10 cellular contexts compared by ENCODE assay signal in genomic region chr14:30994681-30995620, GRCh38. TPM values are rescaled to one million over a fixed set of nuclear protein-coding genes. Genes with fewer than 3 reads are reported as not detected.
DNase-seq lines count a peak whose midpoint lies in the region; ATAC-seq and TF ChIP-seq lines count a peak whose summit lies in the region.
"Had no signal": no experiment of that assay in that cellular context is flagged by ENCODE, and none has a peak within 500 bp of the region (broad histone marks: within the 10 kb centered on the region; RNA-seq: fewer than 3 reads in every experiment).

No MANE protein-coding gene starts in this region.

- peaks cover 0 to 16% (median 5%) of the 10 kb centered on the region in 6 donors for H3K9me3 Mint-ChIP-seq in immature natural killer cell

- H4K5ac ChIP-seq in mesendoderm (ENCODE audit: low read length): no peak overlapping the region

- H2BK5ac ChIP-seq in mesendoderm (ENCODE audit: low read length): no peak overlapping the region

- H3K79me2 ChIP-seq in mesendoderm (ENCODE audit: control insufficient read depth, insufficient read depth, low read length): peaks cover 71% of the 10 kb centered on the region

- peaks cover 0 to 1% (median 0%) of the 10 kb centered on the region in 3 donors for H3K27me3 Mint-ChIP-seq in immature natural killer cell (ENCODE audit: low read depth in 3 of 3)

- intact Hi-C loops in Panc1 (cut with micrococcal nuclease; ENCODE audit: unreplicated experiment): no loop called here

- POLR2A ChIA-PET in Panc1 (lab: Charles Lee): no interaction called here

- no peak overlapping the region for H4K8ac ChIP-seq in mesendoderm (ENCODE audit: low read depth, low read length)

- H3K4me3 ChIP-seq in Panc1 (ENCODE audit: low read depth in 2 of 2, low read length in 2 of 2) (no peak overlapping the region), mesendoderm (ENCODE audit: low read length) (no peak overlapping the region)

- no CpG with 5 or more reads among the region's 4 CpGs for WGBS in mesendoderm (ENCODE audit: extremely low coverage, insufficient coverage, low lambda C conversion rate)

- no peak overlapping the region for H3K27ac ChIP-seq in Panc1 (ENCODE audit: low read length)
- H3K27ac ChIP-seq in mesendoderm (ENCODE audit: low read depth, low read length): no peak overlapping the region
- H3K27ac ChIP-seq: VCaP had no signal

- no peak overlapping the region for H2AK5ac ChIP-seq in mesendoderm (ENCODE audit: low read length)

- peak overlapping the region in 5 of 6 donors; percentile 22 to 64 (median 39) for H3K27ac Mint-ChIP-seq in immature natural killer cell

- H3K4me1 ChIP-seq in Panc1 (ENCODE audit: control insufficient read depth, insufficient read depth, low read length): peaks cover 13% of the 10 kb centered on the region
- H3K4me1 ChIP-seq in mesendoderm (ENCODE audit: control insufficient read depth, low read depth, low read length): peaks cover 17% of the 10 kb centered on the region

- in situ Hi-C loops in Caki2 (cut with HindIII; ENCODE audit: low pct_unique_long_range_greater_than_20kb, low sequenced_read_pairs) (no loop called here), Panc1 (cut with HindIII; ENCODE audit: low pct_unique_long_range_greater_than_20kb, low sequenced_read_pairs) (no loop called here)

- H3K36me3 Mint-ChIP-seq in immature natural killer cell: peaks cover 19 to 24% (median 21%) of the 10 kb centered on the region in 3 donors

- H3K9ac ChIP-seq in mesendoderm (ENCODE audit: low read length): no peak overlapping the region

- no peak overlapping the region for H3K23ac ChIP-seq in mesendoderm (ENCODE audit: low read length)

- H3K4me2 ChIP-seq in mesendoderm (ENCODE audit: low read length): no peak overlapping the region

- H3K18ac ChIP-seq in mesendoderm (ENCODE audit: low read length): no peak overlapping the region

- no peak overlapping the region for H2BK120ac ChIP-seq in mesendoderm (ENCODE audit: low read depth, low read length)

- no peak overlapping the region for H2BK15ac ChIP-seq in mesendoderm (replicated peaks; ENCODE audit: low read depth)

- TSS peak; percentile 25 for BruUV-seq in Panc1 (replicated peaks; lab: Mats Ljungman, UMichigan)

- peaks cover 23 to 70% of the 10 kb centered on the region in 2 donors for H3K4me1 Mint-ChIP-seq in immature natural killer cell

- H3K4me3 Mint-ChIP-seq in immature natural killer cell: no peak overlapping the region

- peak; percentile 12 for DNase-seq in Caki2 (ENCODE audit: low read depth)
- DNase-seq in Panc1 (ENCODE audit: low read depth, low spot score): no peak
- DNase-seq in immature natural killer cell: no peak
- DNase-seq in NCI-H345 treated with DMSO at 0.1 percent for 48 hours (lab: John Stamatoyannopoulos, UW; ENCODE audit: unreplicated experiment): no peak
- no peak for DNase-seq in occipital lobe (lab: John Stamatoyannopoulos, UW)
- no peak for DNase-seq in HuH-7.5 (ENCODE audit: low spot score)
- DNase-seq in mesendoderm: no peak
- DNase-seq: midbrain had no signal

- peaks cover 7% of the 10 kb centered on the region for H3K79me1 ChIP-seq in mesendoderm (ENCODE audit: low read length)

- H3K36me3 ChIP-seq in Panc1 (ENCODE audit: control insufficient read depth, insufficient read depth, low read length) (no peaks in the 10 kb centered on the region), mesendoderm (ENCODE audit: control insufficient read depth, insufficient read depth, low read length) (no peaks in the 10 kb centered on the region)

- no peak overlapping the region for H3K4ac ChIP-seq in mesendoderm (ENCODE audit: low read depth, low read length)

- no peak for TF ChIP-seq CTCF in Panc1 (IDR thresholded peaks at IDR 0.05)

- CTCF ChIA-PET in Panc1 (lab: Charles Lee): no interaction called here

- ATAC-seq in GM21619 (IDR thresholded peaks at IDR 0.05; ENCODE audit: unreplicated experiment): peak; percentile 60
- ATAC-seq in Panc1: no peak

- H3K27me3 ChIP-seq in Panc1 (ENCODE audit: control insufficient read depth, insufficient read depth, low read length) (no peaks in the 10 kb centered on the region), mesendoderm (ENCODE audit: insufficient read depth, low read length, poor library complexity) (no peaks in the 10 kb centered on the region)

- H3K56ac ChIP-seq in mesendoderm (ENCODE audit: low read length): no peak overlapping the region

- H3K9me3 ChIP-seq in Panc1 (ENCODE audit: control insufficient read depth, insufficient read depth, low read depth, low read length): no peaks in the 10 kb centered on the region

RNA-seq across cellular contexts. Expression of gene AP4S1, which starts 30.5 kb away (rescaled TPM):
- 13.1 and 23.7 TPM in 2 replicates for total RNA-seq in Caki2 (2014; rRNA removed; shearing (Covaris generic); ENCODE audit: low replicate concordance)
- total RNA-seq in Panc1 (2021; ENCODE audit: unreplicated experiment) (3.3 TPM), occipital lobe (28.1 TPM)
- 2.2 TPM for polyA plus RNA-seq in Panc1 (2012; ENCODE audit: insufficient read length)
- polyA plus RNA-seq in immature natural killer cell: 1 to 10 TPM; 5.0 to 8.3 (median 5.3) TPM
- polyA plus RNA-seq in mesendoderm (2013, experiment 1 of 2): 10.3 TPM
- polyA plus RNA-seq in mesendoderm (2013, experiment 2 of 2): 9.5 TPM

RNA-seq across cellular contexts. Expression of gene STRN3, which starts 31.2 kb away (rescaled TPM):
- total RNA-seq in Caki2 (2014; rRNA removed; shearing (Covaris generic); ENCODE audit: low replicate concordance): 37.3 and 42.6 TPM in 2 replicates
- 29.2 TPM for total RNA-seq in Panc1 (2021; ENCODE audit: unreplicated experiment)
- 13.3 TPM for polyA plus RNA-seq in Panc1 (2012; ENCODE audit: insufficient read length)
- polyA plus RNA-seq in immature natural killer cell: 1 to 10 TPM in 2 of 3 donors, not detected in 1; 2.8 to 3.7 TPM
- 138 TPM for total RNA-seq in occipital lobe
- 31.7 TPM for polyA plus RNA-seq in mesendoderm (2013, experiment 1 of 2)
- polyA plus RNA-seq in mesendoderm (2013, experiment 2 of 2): 30.9 TPM
